In the genomic region with DNA sequence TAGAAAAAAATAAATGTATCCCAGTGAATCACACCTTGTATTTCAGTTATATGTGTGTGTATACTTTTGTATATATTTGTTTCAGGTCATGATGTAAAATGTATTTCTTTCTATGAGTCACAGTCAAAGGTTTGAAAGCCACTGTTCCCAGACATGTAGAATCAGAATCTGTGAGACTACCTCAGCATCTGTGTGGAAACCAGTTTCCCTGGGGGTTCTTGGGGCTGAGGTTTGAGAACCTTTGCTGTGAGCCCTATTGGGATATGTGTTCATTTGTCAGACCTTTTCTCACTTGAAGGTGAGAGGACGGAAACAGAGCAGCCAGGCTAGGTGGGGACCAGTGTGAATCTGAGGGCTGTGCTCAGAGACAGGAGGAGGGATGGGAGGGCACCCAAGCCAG, we compare ENCODE assay signal across 10 cellular contexts.
A peak's percentile ranks its signal among the peaks of the same experiment; 100 is the strongest.
DNase-seq lines count a peak whose midpoint lies in the region; ATAC-seq and TF ChIP-seq lines count a peak whose summit lies in the region.
"Had no signal": no experiment of that assay in that cellular context is flagged by ENCODE, and none has a peak within 500 bp of the region (broad histone marks: within the 10 kb centered on the region; RNA-seq: fewer than 3 reads in every experiment).

No MANE protein-coding gene starts in this region.

- no peaks in the 10 kb centered on the region for H3K4me1 Mint-ChIP-seq in CD4-positive, alpha-beta T cell (ENCODE audit: low read depth)

- no peak overlapping the region for H3K4me3 Mint-ChIP-seq in CD4-positive, alpha-beta T cell
- H3K4me3 Mint-ChIP-seq: CD8-positive, alpha-beta memory T cell had no signal

- no peak overlapping the region for H3K27ac Mint-ChIP-seq in CD4-positive, alpha-beta T cell

- peak; percentile 69 for ATAC-seq in GM21447 (IDR thresholded peaks at IDR 0.05; ENCODE audit: unreplicated experiment)
- ATAC-seq in HG03575 (IDR thresholded peaks at IDR 0.05; ENCODE audit: extremely low read depth, insufficient number of reproducible peaks, low FRiP score, unreplicated experiment), result peak; percentile 50
- no peak for ATAC-seq in activated CD4-positive, CD25-positive, alpha-beta regulatory T cell treated with anti-CD3 and anti-CD28 coated beads, Interleukin-2, amount 50 U/mL, for 24 hours
- ATAC-seq in CD4-positive, alpha-beta T cell (ENCODE audit: poor library complexity), result no peak

- no peaks in the 10 kb centered on the region for H3K27me3 ChIP-seq in CD4-positive, alpha-beta T cell (ENCODE audit: control insufficient read depth, insufficient read depth, low read length)

- no peak overlapping the region for H3K27ac ChIP-seq in CD4-positive, alpha-beta T cell (ENCODE audit: low read depth, low read length)

- peaks cover 24% of the 10 kb centered on the region for H3K36me3 Mint-ChIP-seq in CD4-positive, alpha-beta T cell (ENCODE audit: low read depth)

- intact Hi-C loops in CD4-positive, alpha-beta T cell (cut with DNase I, micrococcal nuclease), result no loop called here

- no peaks in the 10 kb centered on the region for H3K27me3 Mint-ChIP-seq in CD4-positive, alpha-beta T cell
- H3K27me3 Mint-ChIP-seq: CD8-positive, alpha-beta memory T cell had no signal

- no peaks in the 10 kb centered on the region for H3K9me3 Mint-ChIP-seq in CD4-positive, alpha-beta T cell
- H3K9me3 Mint-ChIP-seq: CD8-positive, alpha-beta memory T cell had no signal

- H3K9me3 ChIP-seq in CD4-positive, alpha-beta T cell (ENCODE audit: control insufficient read depth, low read length), result no peaks in the 10 kb centered on the region

- DNase-seq in AG10803 (ENCODE audit: low read depth), result peak; percentile 39
- DNase-seq in fibroblast of the aortic adventitia (ENCODE audit: low read depth), result peak; percentile 28
- DNase-seq in hypothalamus (lab: John Stamatoyannopoulos, UW), result no peak
- DNase-seq in NCI-H774 (lab: John Stamatoyannopoulos, UW), result no peak
- no peak for DNase-seq in CD4-positive, alpha-beta T cell
- DNase-seq: CD8-positive, alpha-beta memory T cell; SHP77 had no signal

- H3K4me3 ChIP-seq in AG10803 (ENCODE audit: low read length) (no peak overlapping the region), fibroblast of the aortic adventitia (ENCODE audit: low read depth, low read length) (no peak overlapping the region)

- no peak for TF ChIP-seq CTCF in AG10803 (conservative IDR thresholded peaks at IDR 0.05; ENCODE audit: low read length)
- TF ChIP-seq CTCF in fibroblast of the aortic adventitia (IDR thresholded peaks at IDR 0.05; ENCODE audit: insufficient read depth, low read length), result no peak
- no peak for TF ChIP-seq CTCF in CD4-positive, alpha-beta T cell (IDR thresholded peaks at IDR 0.05)

- POLR2A ChIA-PET in CD4-positive, alpha-beta T cell (lab: Charles Lee), result no interaction called here

- CTCF ChIA-PET in CD4-positive, alpha-beta T cell (lab: Charles Lee), result no interaction called here

Comparison
In these comparisons a context has a peak if more than half of its experiments do, and no peak if none do; other contexts are left out.
1. DNase-seq: peak in AG10803 (single experiment) and fibroblast of the aortic adventitia (single experiment); none in hypothalamus (0 of 51), NCI-H774 (single experiment) and CD4-positive, alpha-beta T cell (0 of 10).
2. ATAC-seq: peak in GM21447 (single experiment) and HG03575 (single experiment); none in activated CD4-positive, CD25-positive, alpha-beta regulatory T cell treated with anti-CD3 and anti-CD28 coated beads, Interleukin-2, amount 50 U/mL, for 24 hours (0 of 2) and CD4-positive, alpha-beta T cell (single experiment).